In the genomic region with DNA sequence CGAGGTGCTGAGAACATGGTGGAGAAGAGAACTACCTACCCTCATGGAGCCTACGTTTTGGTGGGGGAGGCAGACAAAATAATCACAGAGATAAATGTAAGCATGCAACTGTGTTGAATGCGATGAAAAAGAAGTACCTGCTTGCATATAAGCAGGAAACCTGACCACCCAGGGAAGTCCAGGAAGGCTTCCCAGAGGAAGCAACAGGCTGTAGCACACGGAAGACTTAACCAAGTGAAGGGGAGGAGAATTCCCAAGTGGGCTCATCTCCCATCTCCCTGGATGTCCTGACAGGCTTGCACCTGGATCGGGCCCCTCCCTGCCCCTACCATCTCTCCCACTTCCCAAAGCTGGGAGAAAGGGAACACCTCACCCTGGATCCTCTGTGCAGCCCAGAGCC, we compare ENCODE assay signal across 2 cellular contexts.
TF ChIP-seq lines count a peak whose summit lies in the region.

No MANE protein-coding gene starts in this region.

TF ChIP-seq in GM23338, 12 proteins besides CTCF, POLR2A, EP300 and RAD21 (continues in another document):
- TF ChIP-seq ETS1 (IDR thresholded peaks at IDR 0.05) (no peak), NANOG (IDR thresholded peaks at IDR 0.05; ENCODE audit: borderline replicate concordance) (no peak), EZH2 (IDR thresholded peaks at IDR 0.05; ENCODE audit: low read depth, unreplicated experiment) (no peak), STAT1 (IDR thresholded peaks at IDR 0.05; ENCODE audit: unreplicated experiment) (no peak), CREB1 (CRISPR knock-in tag; IDR thresholded peaks at IDR 0.05; ENCODE audit: low read depth) (no peak), POLR2AphosphoS5 (IDR thresholded peaks at IDR 0.05; ENCODE audit: low read depth) (no peak), ZNF462 (CRISPR knock-in tag; IDR thresholded peaks at IDR 0.05) (no peak), ZNF114 (CRISPR knock-in tag; IDR thresholded peaks at IDR 0.05) (no peak), JUNB (IDR thresholded peaks at IDR 0.05; ENCODE audit: unreplicated experiment) (no peak)
- TF ChIP-seq, protein P1, sequence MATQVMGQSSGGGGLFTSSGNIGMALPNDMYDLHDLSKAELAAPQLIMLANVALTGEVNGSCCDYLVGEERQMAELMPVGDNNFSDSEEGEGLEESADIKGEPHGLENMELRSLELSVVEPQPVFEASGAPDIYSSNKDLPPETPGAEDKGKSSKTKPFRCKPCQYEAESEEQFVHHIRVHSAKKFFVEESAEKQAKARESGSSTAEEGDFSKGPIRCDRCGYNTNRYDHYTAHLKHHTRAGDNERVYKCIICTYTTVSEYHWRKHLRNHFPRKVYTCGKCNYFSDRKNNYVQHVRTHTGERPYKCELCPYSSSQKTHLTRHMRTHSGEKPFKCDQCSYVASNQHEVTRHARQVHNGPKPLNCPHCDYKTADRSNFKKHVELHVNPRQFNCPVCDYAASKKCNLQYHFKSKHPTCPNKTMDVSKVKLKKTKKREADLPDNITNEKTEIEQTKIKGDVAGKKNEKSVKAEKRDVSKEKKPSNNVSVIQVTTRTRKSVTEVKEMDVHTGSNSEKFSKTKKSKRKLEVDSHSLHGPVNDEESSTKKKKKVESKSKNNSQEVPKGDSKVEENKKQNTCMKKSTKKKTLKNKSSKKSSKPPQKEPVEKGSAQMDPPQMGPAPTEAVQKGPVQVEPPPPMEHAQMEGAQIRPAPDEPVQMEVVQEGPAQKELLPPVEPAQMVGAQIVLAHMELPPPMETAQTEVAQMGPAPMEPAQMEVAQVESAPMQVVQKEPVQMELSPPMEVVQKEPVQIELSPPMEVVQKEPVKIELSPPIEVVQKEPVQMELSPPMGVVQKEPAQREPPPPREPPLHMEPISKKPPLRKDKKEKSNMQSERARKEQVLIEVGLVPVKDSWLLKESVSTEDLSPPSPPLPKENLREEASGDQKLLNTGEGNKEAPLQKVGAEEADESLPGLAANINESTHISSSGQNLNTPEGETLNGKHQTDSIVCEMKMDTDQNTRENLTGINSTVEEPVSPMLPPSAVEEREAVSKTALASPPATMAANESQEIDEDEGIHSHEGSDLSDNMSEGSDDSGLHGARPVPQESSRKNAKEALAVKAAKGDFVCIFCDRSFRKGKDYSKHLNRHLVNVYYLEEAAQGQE (IDR thresholded peaks at IDR 0.05; ENCODE audit: unreplicated experiment) = no peak

TF ChIP-seq in K562, 482 proteins besides CTCF, POLR2A, EP300 and RAD21:
- TF ChIP-seq ZFP36 (IDR thresholded peaks at IDR 0.05; ENCODE audit: low read depth, low read length, partially characterized antibody) (peak; percentile 68), SP1 (CRISPR knock-in tag; IDR thresholded peaks at IDR 0.05) (no peak)
TF ChIP-seq in K562: peak in this region for 1.
